1 cellular context compared by ENCODE assay signal in genomic region chr2:73987109-73987947, GRCh38.
A peak's percentile ranks its signal among the peaks of the same experiment; 100 is the strongest.
TF ChIP-seq lines count a peak whose summit lies in the region.

No MANE protein-coding gene starts in this region.

TF ChIP-seq in K562, 482 proteins besides CTCF, POLR2A, EP300 and RAD21 (continued from another document and continues in another):
- TF ChIP-seq ZBTB40 (IDR thresholded peaks at IDR 0.05) (peak; percentile 58), ZBTB40 (CRISPR knock-in tag; IDR thresholded peaks at IDR 0.05) (no peak), C11orf30 (IDR thresholded peaks at IDR 0.05; ENCODE audit: low read depth) (no peak), ZNF511 (CRISPR knock-in tag; IDR thresholded peaks at IDR 0.05) (no peak), HEY1 (CRISPR knock-in tag; IDR thresholded peaks at IDR 0.05; ENCODE audit: borderline replicate concordance) (no peak), ZBTB49 (CRISPR knock-in tag; IDR thresholded peaks at IDR 0.05; ENCODE audit: borderline replicate concordance) (no peak), NFXL1 (CRISPR knock-in tag; IDR thresholded peaks at IDR 0.05) (no peak), ZNF316 (IDR thresholded peaks at IDR 0.05) (no peak), TAF15 (IDR thresholded peaks at IDR 0.05; ENCODE audit: low read depth, low read length) (no peak), SMAD4 (CRISPR knock-in tag; conservative IDR thresholded peaks at IDR 0.05) (0 out of 2 replicates have a peak, but pooled peaks have one; percentile 39), ZFP30 (CRISPR knock-in tag; IDR thresholded peaks at IDR 0.05; ENCODE audit: borderline replicate concordance) (no peak), ELF1 (tag; IDR thresholded peaks at IDR 0.05) (no peak), ZNF507 (tag; conservative IDR thresholded peaks at IDR 0.05) (no peak), PCBP1 (IDR thresholded peaks at IDR 0.05; ENCODE audit: low read depth, low read length, poor library complexity, severe bottlenecking) (no peak), SMARCA5 (IDR thresholded peaks at IDR 0.05) (no peak), MEF2D (tag; conservative IDR thresholded peaks at IDR 0.05; ENCODE audit: low read depth) (no peak), MIER1 (IDR thresholded peaks at IDR 0.05; ENCODE audit: low read depth) (no peak), HOXB6 (CRISPR knock-in tag; IDR thresholded peaks at IDR 0.05; ENCODE audit: borderline replicate concordance) (no peak), RFX7 (CRISPR knock-in tag; IDR thresholded peaks at IDR 0.05) (no peak), GABPA (tag; conservative IDR thresholded peaks at IDR 0.05; ENCODE audit: low read depth) (no peak), SRSF9 (IDR thresholded peaks at IDR 0.05; ENCODE audit: borderline replicate concordance, low read depth, low read length) (no peak), DNMT1 (IDR thresholded peaks at IDR 0.05) (no peak), HCFC1 (IDR thresholded peaks at IDR 0.05; ENCODE audit: low read depth, low read length) (no peak), CCAR2 (IDR thresholded peaks at IDR 0.05; ENCODE audit: low read depth, low read length) (no peak), ZNF609 (CRISPR knock-in tag; IDR thresholded peaks at IDR 0.05; ENCODE audit: borderline replicate concordance) (no peak), MYC (IDR thresholded peaks at IDR 0.05; ENCODE audit: low read depth, low read length) (0 out of 2 replicates have a peak, but pooled peaks have one; percentile 13), MYC (CRISPR knock-in tag; IDR thresholded peaks at IDR 0.05; ENCODE audit: borderline replicate concordance, low read depth) (no peak), DLX4 (CRISPR knock-in tag; IDR thresholded peaks at IDR 0.05) (no peak), ATF4 (CRISPR knock-in tag; IDR thresholded peaks at IDR 0.05) (no peak), TAF7 (tag; IDR thresholded peaks at IDR 0.05) (no peak), BCLAF1 (IDR thresholded peaks at IDR 0.05; ENCODE audit: borderline replicate concordance in 1 of 2, control insufficient read depth in 1 of 2, low read depth in 2 of 2, low read length in 1 of 2) (no peak), TOE1 (IDR thresholded peaks at IDR 0.05; ENCODE audit: borderline replicate concordance) (no peak), TOE1 (CRISPR knock-in tag; IDR thresholded peaks at IDR 0.05; ENCODE audit: borderline replicate concordance, low read depth) (no peak), ID3 (CRISPR knock-in tag; IDR thresholded peaks at IDR 0.05) (no peak), ID3 (tag; IDR thresholded peaks at IDR 0.05) (no peak), ZNF280B (CRISPR knock-in tag; IDR thresholded peaks at IDR 0.05) (no peak), SMC3 (conservative IDR thresholded peaks at IDR 0.05; ENCODE audit: insufficient read depth, low read depth, low read length) (0 out of 2 replicates have a peak, but pooled peaks have one; percentile 34)
